ENCODE assay signal across 8 cellular contexts in genomic region chr21:23452384-23453083, GRCh38.
DNase-seq lines count a peak whose midpoint lies in the region; ATAC-seq, FAIRE-seq and TF ChIP-seq lines count a peak whose summit lies in the region.

No MANE protein-coding gene starts in this region.

- no peak for TF ChIP-seq POLR2A in endothelial cell of umbilical vein (IDR thresholded peaks at IDR 0.05; ENCODE audit: low read depth, low read length)

- H3K27ac ChIP-seq in HUES6 (ENCODE audit: low read depth, low read length) (no peak overlapping the region), endothelial cell of umbilical vein (ENCODE audit: insufficient read depth, low read depth, low read length) (no peak overlapping the region)
- H3K27ac ChIP-seq in CD8-positive, alpha-beta T cell (ENCODE audit: low read depth, low read length), result no peak overlapping the region

- H3K27ac Mint-ChIP-seq in T-helper 17 cell, result no peak overlapping the region
- no peak overlapping the region for H3K27ac Mint-ChIP-seq in CD8-positive, alpha-beta T cell

- TF ChIP-seq CTCF in endothelial cell of umbilical vein (IDR thresholded peaks at IDR 0.05; ENCODE audit: extremely low read depth in 1 of 2, insufficient read depth in 1 of 2, low read depth in 1 of 2, low read length in 2 of 2), result peak; percentile 10 to 15
- no peak for TF ChIP-seq CTCF in GM20000 (IDR thresholded peaks at IDR 0.05; ENCODE audit: extremely low read depth, missing control alignments)
- no peak for TF ChIP-seq CTCF in CD8-positive, alpha-beta T cell (IDR thresholded peaks at IDR 0.05)

- H2AFZ ChIP-seq in endothelial cell of umbilical vein (ENCODE audit: low read depth, low read length), result peak overlapping the region; percentile 46

- no peaks in the 10 kb centered on the region for H3K9me1 ChIP-seq in endothelial cell of umbilical vein (replicated peaks; ENCODE audit: control insufficient read depth, extremely low read depth, insufficient read depth, low read length)

- H3K4me1 Mint-ChIP-seq in T-helper 17 cell, result no peaks in the 10 kb centered on the region
- H3K4me1 Mint-ChIP-seq in CD8-positive, alpha-beta T cell (ENCODE audit: low read depth), result no peaks in the 10 kb centered on the region

- no peaks in the 10 kb centered on the region for H3K79me2 ChIP-seq in endothelial cell of umbilical vein (ENCODE audit: control insufficient read depth, insufficient read depth, low read length)

- H4K20me1 ChIP-seq in endothelial cell of umbilical vein (replicated peaks; ENCODE audit: control insufficient read depth, extremely low read depth, insufficient read depth, low read length), result no peaks in the 10 kb centered on the region

- peak; percentile 86 for FAIRE-seq in endothelial cell of umbilical vein (lab: Jason Lieb, UNC)

- H3K9ac ChIP-seq in HUES6 (ENCODE audit: low read length), result no peak overlapping the region
- H3K9ac ChIP-seq in endothelial cell of umbilical vein (replicated peaks; ENCODE audit: extremely low read depth, insufficient read depth, low read length), result no peak overlapping the region

- H3K4me1 ChIP-seq in HUES6 (ENCODE audit: control insufficient read depth, insufficient read depth, low read length) (no peaks in the 10 kb centered on the region), endothelial cell of umbilical vein (ENCODE audit: control insufficient read depth, extremely low read depth, insufficient read depth, low read length) (no peaks in the 10 kb centered on the region)
- H3K4me1 ChIP-seq in CD8-positive, alpha-beta T cell (ENCODE audit: insufficient read depth, low read length), result no peaks in the 10 kb centered on the region

- no peaks in the 10 kb centered on the region for H3K36me3 ChIP-seq in HUES6 (ENCODE audit: control insufficient read depth, insufficient read depth, low read length)
- no peaks in the 10 kb centered on the region for H3K36me3 ChIP-seq in endothelial cell of umbilical vein (ENCODE audit: control insufficient read depth in 2 of 2, extremely low read depth in 1 of 2, insufficient read depth in 2 of 2, low read length in 2 of 2)
- H3K36me3 ChIP-seq in CD8-positive, alpha-beta T cell (ENCODE audit: insufficient read depth, low read length), result no peaks in the 10 kb centered on the region

- no peak overlapping the region for H3K4me3 Mint-ChIP-seq in T-helper 17 cell
- H3K4me3 Mint-ChIP-seq in CD8-positive, alpha-beta T cell, result no peak overlapping the region

- ATAC-seq in GM19468 (IDR thresholded peaks at IDR 0.05; ENCODE audit: extremely low read depth, unreplicated experiment) (peak; percentile 37), T-helper 17 cell (no peak)
- ATAC-seq in CD8-positive, alpha-beta T cell, result no peak

- H3K36me3 Mint-ChIP-seq in T-helper 17 cell (ENCODE audit: low read depth), result no peaks in the 10 kb centered on the region
- no peaks in the 10 kb centered on the region for H3K36me3 Mint-ChIP-seq in CD8-positive, alpha-beta T cell

- no peaks in the 10 kb centered on the region for H3K27me3 Mint-ChIP-seq in T-helper 17 cell
- no peaks in the 10 kb centered on the region for H3K27me3 Mint-ChIP-seq in CD8-positive, alpha-beta T cell (ENCODE audit: low read depth)

- no peaks in the 10 kb centered on the region for H3K27me3 ChIP-seq in HUES6 (ENCODE audit: control insufficient read depth, insufficient read depth, low read length)
- no peaks in the 10 kb centered on the region for H3K27me3 ChIP-seq in endothelial cell of umbilical vein (ENCODE audit: control insufficient read depth in 2 of 2, insufficient read depth in 2 of 2, low read length in 2 of 2)
- no peaks in the 10 kb centered on the region for H3K27me3 ChIP-seq in CD8-positive, alpha-beta T cell (ENCODE audit: insufficient read depth, low read length)

- intact Hi-C loops in endothelial cell of umbilical vein (cut with micrococcal nuclease), result no loop called here
- intact Hi-C loops in CD8-positive, alpha-beta T cell (cut with DNase I, micrococcal nuclease), result no loop called here

- BruUV-seq in endothelial cell of umbilical vein (replicated peaks; lab: Mats Ljungman, UMichigan), result no TSS peak

- CTCF ChIA-PET in endothelial cell of umbilical vein (lab: Charles Lee), result no interaction called here
- CTCF ChIA-PET in CD8-positive, alpha-beta T cell (lab: Charles Lee), result no interaction called here

- no peaks in the 10 kb centered on the region for H3K9me3 Mint-ChIP-seq in CD8-positive, alpha-beta T cell

- dilution Hi-C loops in endothelial cell of umbilical vein (cut with MboI; ENCODE audit: extremely low pct_ligation_motif_present, low sequenced_read_pairs), result no loop called here

- DNase-seq in Caki2 (ENCODE audit: low read depth) (peak; percentile 71), endothelial cell of umbilical vein (ENCODE audit: low read depth, low spot score) (no peak), GM20000 (ENCODE audit: low spot score) (no peak), T-helper 17 cell (no peak), NCI-H748 (lab: John Stamatoyannopoulos, UW; ENCODE audit: unreplicated experiment) (no peak)
- DNase-seq in CD8-positive, alpha-beta T cell, result no peak

- H3K9me3 ChIP-seq in HUES6 (ENCODE audit: control insufficient read depth, insufficient read depth, low read depth, low read length) (no peaks in the 10 kb centered on the region), endothelial cell of umbilical vein (replicated peaks; ENCODE audit: control insufficient read depth, insufficient read depth, low read length) (no peaks in the 10 kb centered on the region), T-helper 17 cell (ENCODE audit: control insufficient read depth, low read length, poor library complexity, severe bottlenecking) (no peaks in the 10 kb centered on the region)
- H3K9me3 ChIP-seq in CD8-positive, alpha-beta T cell (ENCODE audit: low read length), result no peaks in the 10 kb centered on the region

- H3K4me2 ChIP-seq in endothelial cell of umbilical vein (ENCODE audit: insufficient read depth, low read length), result no peak overlapping the region

- peak overlapping the region; percentile 9 for H3K4me3 ChIP-seq in HUES6 (ENCODE audit: low read depth, low read length)
- H3K4me3 ChIP-seq in endothelial cell of umbilical vein (replicated peaks in 1 of 3; ENCODE audit: insufficient read depth in 1 of 3, low read depth in 1 of 3, low read length in 3 of 3), result no peak overlapping the region
- no peak overlapping the region for H3K4me3 ChIP-seq in CD8-positive, alpha-beta T cell (ENCODE audit: low read depth, low read length)

- in situ Hi-C loops in Caki2 (cut with HindIII; ENCODE audit: low pct_unique_long_range_greater_than_20kb, low sequenced_read_pairs), result no loop called here

- POLR2A ChIA-PET in endothelial cell of umbilical vein (lab: Charles Lee), result no interaction called here
- POLR2A ChIA-PET in CD8-positive, alpha-beta T cell (lab: Charles Lee), result no interaction called here

TF ChIP-seq in endothelial cell of umbilical vein, 7 proteins besides CTCF, POLR2A, EP300 and RAD21:
- TF ChIP-seq EZH2 (IDR thresholded peaks at IDR 0.05; ENCODE audit: borderline replicate concordance, low read depth, low read length, severe bottlenecking) (no peak), POLR2AphosphoS5 (IDR thresholded peaks at IDR 0.05; ENCODE audit: insufficient read depth, low read depth, low read length) (no peak), MYC (IDR thresholded peaks at IDR 0.05; ENCODE audit: low read depth, low read length) (no peak)

Comparison
In these comparisons a context has a peak if more than half of its experiments do, and no peak if none do; other contexts are left out.
1. CTCF ChIP-seq: peak in endothelial cell of umbilical vein (2 of 2); none in GM20000 (single experiment) and CD8-positive, alpha-beta T cell (single experiment).